In the genomic region with DNA sequence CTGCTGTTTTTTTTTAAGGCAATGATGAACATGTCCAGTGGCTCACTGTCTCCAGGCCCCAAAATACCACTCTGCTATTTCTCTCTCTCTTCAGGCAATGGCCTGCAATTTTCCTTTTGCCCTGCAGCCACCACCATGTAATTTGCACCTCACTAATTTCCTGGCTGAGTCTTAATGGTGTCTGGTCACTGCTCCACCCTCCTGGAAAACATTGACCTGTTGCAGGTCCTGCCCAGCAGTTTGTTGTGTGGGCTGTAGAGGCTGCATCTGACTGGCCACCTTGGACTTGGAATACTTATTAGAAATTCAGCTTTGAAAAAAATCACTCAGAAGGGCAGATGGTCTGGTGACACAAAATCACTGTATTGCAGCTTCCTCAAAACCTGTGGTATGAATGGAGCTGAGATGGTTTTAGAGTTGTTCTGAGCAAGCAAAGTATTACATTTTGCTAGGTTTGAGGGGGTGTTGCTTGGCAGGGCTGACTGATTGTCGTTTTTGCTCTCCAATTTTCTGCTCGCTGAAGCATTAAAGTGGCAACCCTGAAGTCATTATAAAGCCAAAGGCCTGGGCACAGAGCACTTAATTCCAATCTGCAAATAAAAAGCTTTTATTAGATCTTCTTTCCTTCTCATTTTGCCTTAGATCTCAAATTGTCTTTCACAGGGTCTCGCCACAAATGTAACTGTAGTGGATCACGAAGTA, we compare ENCODE assay signal across 24 cellular contexts.
DNase-seq lines count a peak whose midpoint lies in the region; ATAC-seq and TF ChIP-seq lines count a peak whose summit lies in the region.
"Had no signal": no experiment of that assay in that cellular context is flagged by ENCODE, and none has a peak within 500 bp of the region (broad histone marks: within the 10 kb centered on the region; RNA-seq: fewer than 3 reads in every experiment).

No MANE protein-coding gene starts in this region.

- no peak for TF ChIP-seq CTCF in VCaP (conservative IDR thresholded peaks at IDR 0.05)
- TF ChIP-seq CTCF in thyroid gland (IDR thresholded peaks at IDR 0.05) = no peak
- no peak for TF ChIP-seq CTCF in tibial artery (IDR thresholded peaks at IDR 0.05)
- no peak for TF ChIP-seq CTCF in suprapubic skin (IDR thresholded peaks at IDR 0.05)

- no peak for TF ChIP-seq EP300 in suprapubic skin (IDR thresholded peaks at IDR 0.05)

- H3K4me3 ChIP-seq in thyroid gland (replicated peaks in 1 of 3) (no peak overlapping the region), tibial artery (no peak overlapping the region), suprapubic skin (no peak overlapping the region)
- H3K4me3 ChIP-seq: body of pancreas, right lobe of liver had no signal

- peak; percentile 4 for DNase-seq in NCI-H345 treated with DMSO at 0.1 percent for 48 hours (lab: John Stamatoyannopoulos, UW; ENCODE audit: unreplicated experiment)
- DNase-seq in NCI-H345 (lab: John Stamatoyannopoulos, UW) = no peak
- peak; percentile 18 for DNase-seq in NCI-H146 treated with DMSO at 0.1 percent for 48 hours (lab: John Stamatoyannopoulos, UW; ENCODE audit: unreplicated experiment)
- peak; percentile 63 to 65 for DNase-seq in thyroid gland
- no peak for DNase-seq in tibial artery
- no peak for DNase-seq in suprapubic skin (ENCODE audit: low spot score in 2 of 2)
- DNase-seq: activated CD4-positive, alpha-beta T cell treated with anti-CD3 and anti-CD28 coated beads for 36 hours; activated CD8-positive, alpha-beta T cell treated with anti-CD3 and anti-CD28 coated beads, Interleukin-2, amount 10 ng/mL, durations not matched to agents 7 days and 5 days; activated naive CD4-positive, alpha-beta T cell treated with anti-CD3 and anti-CD28 coated beads, Interleukin-2, amount 50 U/mL, for 16 hours; body of pancreas; CD8-positive, alpha-beta memory T cell; DMS153; endodermal cell; H7; KG1; NCI-H526; posterior cingulate gyrus; right lobe of liver; stimulated activated CD8-positive, alpha-beta memory T cell treated with anti-CD3 and anti-CD28 coated beads, Interleukin-4, amount 100 ng/mL, for 48 hours; SW 1271 had no signal

- no peak for ATAC-seq in HG02759 (IDR thresholded peaks at IDR 0.05; ENCODE audit: unreplicated experiment)
- ATAC-seq: activated CD4-positive, alpha-beta T cell treated with anti-CD3 and anti-CD28 coated beads for 36 hours; activated CD8-positive, alpha-beta T cell treated with anti-CD3 and anti-CD28 coated beads, Interleukin-2, amount 10 ng/mL, durations not matched to agents 7 days and 5 days; activated T-helper 17 cell treated with anti-CD3 and anti-CD28 coated beads, Interleukin-2, amount 50 U/mL, for 72 hours; body of pancreas; right lobe of liver had no signal

- H3K27ac ChIP-seq in VCaP (peak overlapping the region; percentile 35), thyroid gland (no peak overlapping the region), tibial artery (no peak overlapping the region), suprapubic skin (no peak overlapping the region)
- H3K27ac ChIP-seq: body of pancreas, HL-60, right lobe of liver had no signal

- H3K9me3 ChIP-seq in thyroid gland (no peaks in the 10 kb centered on the region), tibial artery (no peaks in the 10 kb centered on the region), suprapubic skin (no peaks in the 10 kb centered on the region)
- H3K9me3 ChIP-seq: body of pancreas, right lobe of liver had no signal

- H3K4me1 ChIP-seq in thyroid gland = peaks cover 30 to 58% of the 10 kb centered on the region in 2 donors
- H3K4me1 ChIP-seq in tibial artery = peaks cover 0 to 26% (median 15%) of the 10 kb centered on the region in 4 donors
- peaks cover 22% of the 10 kb centered on the region for H3K4me1 ChIP-seq in suprapubic skin

- 22 to 34% methylated on average over 4 of the region's 4 CpGs for WGBS in thyroid gland, 2 donors
- WGBS in suprapubic skin = 77% methylated on average over 4 of the region's 4 CpGs

- H3K27me3 ChIP-seq in thyroid gland (peaks cover 5% of the 10 kb centered on the region), tibial artery (peaks cover 0 to 69% of the 10 kb centered on the region in 2 donors), suprapubic skin (peaks cover 72% of the 10 kb centered on the region)

- intact Hi-C loops in thyroid gland (cut with DNase I) = no loop called here
- intact Hi-C loops in tibial artery (cut with DNase I; ENCODE audit: low total_unique reads) = loop anchor here (10.0 kb wide), 1 partner anchor 137 kb away; the partner anchor contains the start of gene FOXD1

- H3K36me3 ChIP-seq in thyroid gland = no peaks in the 10 kb centered on the region
- H3K36me3 ChIP-seq in tibial artery = no peaks in the 10 kb centered on the region
- no peaks in the 10 kb centered on the region for H3K36me3 ChIP-seq in suprapubic skin
- H3K36me3 ChIP-seq: right lobe of liver had no signal

- TF ChIP-seq POLR2A in thyroid gland (IDR thresholded peaks at IDR 0.05) (no peak), suprapubic skin (IDR thresholded peaks at IDR 0.05) (no peak)

Comparison
In these comparisons a context has a peak if more than half of its experiments do, and no peak if none do; other contexts are left out.
1. DNase-seq: peak in NCI-H345 treated with DMSO at 0.1 percent for 48 hours (single experiment), NCI-H146 treated with DMSO at 0.1 percent for 48 hours (single experiment) and thyroid gland (2 of 2); none in NCI-H345 (single experiment), tibial artery (0 of 2) and suprapubic skin (0 of 2).